Comparison of ENCODE assay signal across 2 cellular contexts in the genomic region with DNA sequence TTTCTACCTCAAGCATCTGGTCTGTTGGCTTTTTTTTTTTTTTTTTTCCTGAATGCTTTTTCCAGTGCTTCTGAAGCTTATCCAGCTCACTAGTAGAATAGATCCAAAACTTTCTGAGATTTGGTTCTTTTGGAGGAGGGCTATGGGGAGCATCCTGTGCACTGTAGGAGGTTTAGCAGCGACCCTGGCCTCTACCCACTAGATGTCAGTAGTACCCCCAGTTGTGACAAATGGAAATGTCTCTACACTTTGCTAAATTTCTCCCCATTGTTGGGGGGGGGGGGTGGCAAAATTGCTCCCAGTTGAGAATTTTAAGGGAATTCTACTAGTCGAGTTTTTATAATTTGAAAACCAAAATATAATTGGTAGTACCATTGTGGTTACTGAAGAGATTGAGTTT.
TF ChIP-seq lines count a peak whose summit lies in the region.

No MANE protein-coding gene starts in this region.

TF ChIP-seq in SK-N-SH, 30 proteins besides CTCF, POLR2A, EP300 and RAD21:
- no peak for TF ChIP-seq MEF2A (IDR thresholded peaks at IDR 0.05; ENCODE audit: borderline replicate concordance, low read depth)
TF ChIP-seq in SK-N-SH: peak in this region for 0.

TF ChIP-seq in SK-N-SH treated with all-trans-retinoic acid at 6 μM for 48 hours, 23 proteins besides CTCF, POLR2A, EP300 and RAD21:
- TF ChIP-seq POU6F1 (CRISPR knock-in tag; IDR thresholded peaks at IDR 0.05; ENCODE audit: borderline replicate concordance, low read depth) = no peak
- no peak for TF ChIP-seq RARB (CRISPR knock-in tag; IDR thresholded peaks at IDR 0.05)
- no peak for TF ChIP-seq ZNF8 (CRISPR knock-in tag; IDR thresholded peaks at IDR 0.05)
- TF ChIP-seq ZNF565 (CRISPR knock-in tag; conservative IDR thresholded peaks at IDR 0.05; ENCODE audit: low read depth) = no peak
- TF ChIP-seq, protein P1, sequence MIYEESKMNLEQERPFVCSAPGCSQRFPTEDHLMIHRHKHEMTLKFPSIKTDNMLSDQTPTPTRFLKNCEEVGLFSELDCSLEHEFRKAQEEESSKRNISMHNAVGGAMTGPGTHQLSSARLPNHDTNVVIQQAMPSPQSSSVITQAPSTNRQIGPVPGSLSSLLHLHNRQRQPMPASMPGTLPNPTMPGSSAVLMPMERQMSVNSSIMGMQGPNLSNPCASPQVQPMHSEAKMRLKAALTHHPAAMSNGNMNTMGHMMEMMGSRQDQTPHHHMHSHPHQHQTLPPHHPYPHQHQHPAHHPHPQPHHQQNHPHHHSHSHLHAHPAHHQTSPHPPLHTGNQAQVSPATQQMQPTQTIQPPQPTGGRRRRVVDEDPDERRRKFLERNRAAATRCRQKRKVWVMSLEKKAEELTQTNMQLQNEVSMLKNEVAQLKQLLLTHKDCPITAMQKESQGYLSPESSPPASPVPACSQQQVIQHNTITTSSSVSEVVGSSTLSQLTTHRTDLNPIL (CRISPR knock-in tag; IDR thresholded peaks at IDR 0.05; ENCODE audit: low read depth) = no peak
